ENCODE assay signal across 14 cellular contexts in genomic region chr22:19849800-19850481, GRCh38. TPM values are rescaled to one million over a fixed set of nuclear protein-coding genes. Genes with fewer than 3 reads are reported as not detected.
DNase-seq lines count a peak whose midpoint lies in the region; ATAC-seq, FAIRE-seq and TF ChIP-seq lines count a peak whose summit lies in the region.
"Had no signal": no experiment of that assay in that cellular context is flagged by ENCODE, and none has a peak within 500 bp of the region (broad histone marks: within the 10 kb centered on the region; RNA-seq: fewer than 3 reads in every experiment).

No MANE protein-coding gene starts in this region.

- H3K27ac Mint-ChIP-seq in natural killer cell treated with Interleukin-12 subunit alpha and Interleukin-12 subunit beta and Interleukin-15 and Interleukin-18, amount 100 ng/mL, for 72 hours: no peak overlapping the region
- H3K27ac Mint-ChIP-seq: WTC11 had no signal

- TF ChIP-seq POLR2A in HCT116 (IDR thresholded peaks at IDR 0.05; ENCODE audit: borderline replicate concordance, extremely low read depth, insufficient read depth, insufficient read length): no peak

- TF ChIP-seq RAD21 in HCT116 (IDR thresholded peaks at IDR 0.05; ENCODE audit: low read depth): peak; percentile 11; the same call in 1 of the 2 replicates

- H3K9me3 Mint-ChIP-seq in natural killer cell treated with Interleukin-12 subunit alpha and Interleukin-12 subunit beta and Interleukin-15 and Interleukin-18, amount 100 ng/mL, for 72 hours: no peaks in the 10 kb centered on the region
- H3K9me3 Mint-ChIP-seq: CD8-positive, alpha-beta memory T cell had no signal

- H3K4me2 ChIP-seq in HCT116 (ENCODE audit: low read length): peak overlapping the region; percentile 72

- CTCF ChIA-PET in HCT116 (lab: Charles Lee): no interaction called here
- CTCF ChIA-PET in RWPE1 (lab: Yijun Ruan, JAX): no interaction called here

- 60 to 82% (median 65%) methylated on average over 7 of the region's 7 CpGs for WGBS in small intestine, 3 donors

- H3K4me3 Mint-ChIP-seq in natural killer cell treated with Interleukin-12 subunit alpha and Interleukin-12 subunit beta and Interleukin-15 and Interleukin-18, amount 100 ng/mL, for 72 hours: no peak overlapping the region
- H3K4me3 Mint-ChIP-seq: WTC11 had no signal

- H3K9me3 ChIP-seq in HCT116 (ENCODE audit: control insufficient read depth in 1 of 2, insufficient read depth in 1 of 2, low read depth in 1 of 2, low read length in 2 of 2) (peaks cover 0 to 4% of the 10 kb centered on the region in 2 experiments; a peak in 1 of 4 replicates), kidney (ENCODE audit: control insufficient read depth in 1 of 2, low read length in 2 of 2) (no peaks in the 10 kb centered on the region), small intestine (ENCODE audit: control insufficient read depth, low read depth) (no peaks in the 10 kb centered on the region)

- no peaks in the 10 kb centered on the region for H3K36me3 Mint-ChIP-seq in natural killer cell treated with Interleukin-12 subunit alpha and Interleukin-12 subunit beta and Interleukin-15 and Interleukin-18, amount 100 ng/mL, for 72 hours

- POLR2A ChIA-PET in HCT116 (lab: Charles Lee): no interaction called here
- POLR2A ChIA-PET in RWPE1 (lab: Yijun Ruan, JAX; ENCODE audit: low non-redundant PET): interaction anchor here (0.6 kb wide), 1 partner anchor 9 kb away, joined by 3 read pairs; no protein-coding TSS in a partner anchor

- peaks cover 70% of the 10 kb centered on the region for H3K79me2 ChIP-seq in HCT116 (ENCODE audit: insufficient read depth, low read length)

- TF ChIP-seq CTCF in HCT116 (IDR thresholded peaks at IDR 0.05 in 2 of 3, conservative IDR thresholded peaks at IDR 0.05 in 1 of 3; ENCODE audit: borderline replicate concordance in 1 of 3, insufficient read depth in 1 of 3, low read depth in 2 of 3, low read length in 2 of 3) (no peak), RWPE1 (conservative IDR thresholded peaks at IDR 0.05; ENCODE audit: low read depth) (no peak), kidney (IDR thresholded peaks at IDR 0.05; ENCODE audit: borderline replicate concordance, extremely low read depth, insufficient read depth) (no peak)

- ATAC-seq in HCT116: peak; percentile 22
- ATAC-seq in GM21447 (IDR thresholded peaks at IDR 0.05; ENCODE audit: unreplicated experiment): no peak
- ATAC-seq in natural killer cell treated with Interleukin-12 subunit alpha and Interleukin-12 subunit beta and Interleukin-15 and Interleukin-18, amount 100 ng/mL, for 72 hours: no peak
- ATAC-seq: heart right ventricle, SK-N-SH treated with all-trans-retinoic acid at 6 μM for 48 hours, WTC11 had no signal

- H3K27ac ChIP-seq in HCT116 (ENCODE audit: low read depth, low read length): peak overlapping the region; percentile 78
- peak overlapping the region; percentile 93 for H3K27ac ChIP-seq in RWPE1
- H3K27ac ChIP-seq in kidney (ENCODE audit: low read depth in 2 of 2, low read length in 2 of 2): no peak overlapping the region
- H3K27ac ChIP-seq in small intestine (ENCODE audit: low read depth in 1 of 2, low read length in 1 of 2): peak overlapping the region in 1 of 2 donors; percentile 5
- H3K27ac ChIP-seq: heart right ventricle, KMS-11 had no signal

- H4K20me1 ChIP-seq in HCT116 (ENCODE audit: insufficient read depth): peaks cover 3% of the 10 kb centered on the region; the same call in 1 of the 2 replicates

- no peak for FAIRE-seq in kidney (lab: Jason Lieb, UNC)
- no peak for FAIRE-seq in small intestine (lab: Jason Lieb, UNC)

- peak overlapping the region; percentile 45 for H3K9ac ChIP-seq in HCT116 (ENCODE audit: low read length)
- H3K9ac ChIP-seq in kidney (ENCODE audit: low read length in 2 of 2): no peak overlapping the region
- H3K9ac ChIP-seq: KMS-11 had no signal

- DNase-seq in HCT116 (ENCODE audit: low read depth, low spot score) (peak; percentile 46), RWPE1 (ENCODE audit: low spot score) (peak; percentile 42), kidney (peak; percentile 51), small intestine (peak; percentile 17), GM03348 (ENCODE audit: low spot score) (no peak)
- DNase-seq in natural killer cell treated with Interleukin-12 subunit alpha and Interleukin-12 subunit beta and Interleukin-15 and Interleukin-18, amount 100 ng/mL, for 72 hours (ENCODE audit: low spot score): no peak
- DNase-seq: CD8-positive, alpha-beta memory T cell; heart right ventricle; NCI-H2029 treated with DMSO at 0.1 percent for 48 hours; NK-92 treated with Interleukin-12 subunit alpha and Interleukin-12 subunit beta, amount 100 ng/mL, for 24 hours had no signal

- H3K36me3 ChIP-seq in HCT116 (ENCODE audit: control insufficient read depth in 1 of 2, insufficient read depth in 2 of 2, low read length in 2 of 2) (peaks cover 14 to 24% of the 10 kb centered on the region in 2 experiments; a peak in 3 of 4 replicates), kidney (ENCODE audit: control insufficient read depth in 1 of 2, insufficient read depth in 2 of 2, low read length in 2 of 2) (peaks cover 0 to 22% of the 10 kb centered on the region in 2 donors), small intestine (ENCODE audit: control insufficient read depth in 2 of 2, insufficient read depth in 2 of 2, low read length in 2 of 2) (peaks cover 4% of the 10 kb centered on the region in 2 donors)

- H2AFZ ChIP-seq in HCT116 (ENCODE audit: low read depth, low read length, poor library complexity, severe bottlenecking): no peak overlapping the region

- RAD21 ChIA-PET in HCT116 (lab: Charles Lee; ENCODE audit: low non-redundant PET in 1 of 2, low total read pairs in 2 of 2, uncharacterized antibody in 2 of 2, unreplicated experiment in 2 of 2): interaction anchor here in 1 of 2 experiments (0.7 kb wide), 1 partner anchor 104 kb away, joined by 3 read pairs; no protein-coding TSS in a partner anchor

- BruUV-seq in HCT116 (replicated peaks; lab: Mats Ljungman, UMichigan): no TSS peak

- peaks cover 25 to 28% of the 10 kb centered on the region in 2 donors for H3K4me1 Mint-ChIP-seq in natural killer cell treated with Interleukin-12 subunit alpha and Interleukin-12 subunit beta and Interleukin-15 and Interleukin-18, amount 100 ng/mL, for 72 hours (ENCODE audit: low read depth in 2 of 2)

- no peaks in the 10 kb centered on the region for H3K9me2 ChIP-seq in HCT116 (ENCODE audit: insufficient read depth)

- peaks cover 54 to 58% of the 10 kb centered on the region in 2 experiments for H3K4me1 ChIP-seq in HCT116 (ENCODE audit: control insufficient read depth in 1 of 2, insufficient read depth in 2 of 2, low read length in 2 of 2)
- H3K4me1 ChIP-seq in kidney (ENCODE audit: control insufficient read depth in 1 of 2, insufficient read depth in 1 of 2, low read depth in 1 of 2, low read length in 2 of 2): peaks cover 7 to 28% of the 10 kb centered on the region in 2 donors
- H3K4me1 ChIP-seq in small intestine (ENCODE audit: control insufficient read depth in 2 of 2, insufficient read depth in 1 of 2, low read depth in 1 of 2, low read length in 1 of 2): peaks cover 0 to 8% of the 10 kb centered on the region in 2 donors

- intact Hi-C loops in HCT116 (cut with micrococcal nuclease) (no loop called here), kidney (cut with DNase I) (no loop called here)

- H3K27me3 Mint-ChIP-seq in natural killer cell treated with Interleukin-12 subunit alpha and Interleukin-12 subunit beta and Interleukin-15 and Interleukin-18, amount 100 ng/mL, for 72 hours: no peaks in the 10 kb centered on the region
- H3K27me3 Mint-ChIP-seq: CD8-positive, alpha-beta memory T cell had no signal

- H3K4me3 ChIP-seq in HCT116 (replicated peaks in 1 of 2; ENCODE audit: low read depth in 1 of 2, low read length in 2 of 2): peak overlapping the region in 1 of 2 experiments; percentile 44; a peak in 2 of 4 replicates
- no peak overlapping the region for H3K4me3 ChIP-seq in kidney (ENCODE audit: low read length in 2 of 2)
- no peak overlapping the region for H3K4me3 ChIP-seq in small intestine (ENCODE audit: low read depth in 1 of 2, low read length in 2 of 2)
- H3K4me3 ChIP-seq: heart right ventricle had no signal

- H3K27me3 ChIP-seq in HCT116 (ENCODE audit: insufficient read depth, low read length) (no peaks in the 10 kb centered on the region), small intestine (ENCODE audit: control insufficient read depth in 2 of 2, insufficient read depth in 2 of 2, low read length in 2 of 2) (no peaks in the 10 kb centered on the region)
- H3K27me3 ChIP-seq: heart right ventricle had no signal

TF ChIP-seq in HCT116, 20 proteins besides CTCF, POLR2A, EP300 and RAD21 (continues in another document):
- TF ChIP-seq EGR1 (IDR thresholded peaks at IDR 0.05; ENCODE audit: low read depth) (no peak), POLR2AphosphoS5 (IDR thresholded peaks at IDR 0.05; ENCODE audit: low read depth, low read length) (no peak; the same call in 1 of the 2 replicates), ATF3 (IDR thresholded peaks at IDR 0.05) (no peak), ELF1 (IDR thresholded peaks at IDR 0.05; ENCODE audit: borderline replicate concordance, low read depth) (no peak), FOSL1 (IDR thresholded peaks at IDR 0.05; ENCODE audit: low read depth) (no peak), YY1 (IDR thresholded peaks at IDR 0.05; ENCODE audit: extremely low read depth, insufficient replicate concordance, low read depth, low read length) (no peak), TCF7L2 (IDR thresholded peaks at IDR 0.05; ENCODE audit: borderline replicate concordance, extremely low read depth, insufficient read depth, insufficient read length) (no peak)

RNA-seq across cellular contexts. Expression of gene GNB1L, which starts 4.7 kb away (rescaled TPM):
- total RNA-seq in HCT116 (2021; ENCODE audit: unreplicated experiment): 12.1 TPM
- polyA plus RNA-seq in HCT116 (2012): 8.8 and 10.9 TPM in 2 replicates
- 4.4 TPM for total RNA-seq in kidney
- polyA plus RNA-seq in kidney (ENCODE audit: insufficient read depth, low read depth, low replicate concordance): 4.0 TPM
- 10 to 100 TPM in 2 of 3 donors, 1 to 10 TPM in 1; 7.6 to 18.9 (median 12.1) TPM for polyA plus RNA-seq in small intestine
- 10 to 100 TPM in 1 of 2 donors, 1 to 10 TPM in 1; 9.7 to 17.9 TPM for total RNA-seq in natural killer cell treated with Interleukin-12 subunit alpha and Interleukin-12 subunit beta and Interleukin-15 and Interleukin-18, amount 100 ng/mL, for 72 hours

RNA-seq across cellular contexts. Expression of gene RTL10, which starts 4.7 kb away (rescaled TPM):
- total RNA-seq in HCT116 (2021; ENCODE audit: unreplicated experiment) (24.6 TPM), kidney (16.7 TPM)
- polyA plus RNA-seq in HCT116 (2012): 13.7 and 15.3 TPM in 2 replicates
- polyA plus RNA-seq in kidney (ENCODE audit: insufficient read depth, low read depth, low replicate concordance) (8.8 TPM), small intestine (10 to 100 TPM in 2 of 3 donors, 1 to 10 TPM in 1; 9.7 to 30.6 (median 26.5) TPM)
- total RNA-seq in natural killer cell treated with Interleukin-12 subunit alpha and Interleukin-12 subunit beta and Interleukin-15 and Interleukin-18, amount 100 ng/mL, for 72 hours: 10 to 100 TPM; 11.2 to 26.3 TPM

Comparison
In these comparisons a context has a peak if more than half of its experiments do, and no peak if none do; other contexts are left out.
1. DNase-seq: peak in HCT116 (single experiment), RWPE1 (single experiment), kidney (single experiment) and small intestine (single experiment); none in GM03348 (single experiment) and natural killer cell treated with Interleukin-12 subunit alpha and Interleukin-12 subunit beta and Interleukin-15 and Interleukin-18, amount 100 ng/mL, for 72 hours (single experiment).
2. H3K27ac ChIP-seq: peak in HCT116 (single experiment) and RWPE1 (single experiment); none in kidney (0 of 2).